ENCODE assay signal across 1 cellular context in the genomic region with DNA sequence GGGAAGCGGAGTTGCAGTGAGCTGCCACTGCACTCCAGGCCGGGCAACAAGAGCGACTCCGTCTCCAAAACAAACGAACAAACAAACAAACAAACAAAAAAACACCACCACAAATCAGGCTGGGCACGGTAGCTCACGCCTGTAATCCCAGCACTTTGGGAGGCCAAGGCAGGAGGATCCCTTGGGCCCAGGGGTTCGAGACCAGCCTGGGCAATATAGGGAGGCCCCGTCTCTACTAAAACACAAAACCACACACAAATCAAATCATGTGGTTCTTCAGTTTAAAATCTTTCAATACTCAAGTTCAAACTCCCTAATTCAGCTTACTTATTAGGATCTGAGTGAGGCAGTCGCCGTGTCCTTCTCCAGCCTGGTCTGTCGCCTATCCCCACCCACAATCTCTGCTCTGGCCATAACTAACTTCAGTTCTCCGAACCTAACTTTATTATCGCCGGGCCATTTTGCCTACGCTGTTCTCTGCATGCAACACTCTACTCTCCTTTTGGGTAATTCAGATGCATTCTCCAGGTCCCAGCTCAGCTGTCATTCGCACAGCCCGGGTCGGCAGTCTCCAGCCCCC.
A peak's percentile ranks its signal among the peaks of the same experiment; 100 is the strongest.
TF ChIP-seq lines count a peak whose summit lies in the region.

No MANE protein-coding gene starts in this region.

TF ChIP-seq in K562, 482 proteins besides CTCF, POLR2A, EP300 and RAD21 (continued from another document):
- 0 out of 2 replicates have a peak, but pooled peaks have one; percentile 50 for TF ChIP-seq ZFP91 (CRISPR knock-in tag; IDR thresholded peaks at IDR 0.05)
- TF ChIP-seq THAP7 (CRISPR knock-in tag; IDR thresholded peaks at IDR 0.05): no peak
- TF ChIP-seq CBX1 (IDR thresholded peaks at IDR 0.05; ENCODE audit: low read depth): 0 out of 2 replicates have a peak, but pooled peaks have one; percentile 32
- TF ChIP-seq ZFP30 (CRISPR knock-in tag; IDR thresholded peaks at IDR 0.05; ENCODE audit: borderline replicate concordance): no peak
- no peak for TF ChIP-seq MTF1 (CRISPR knock-in tag; IDR thresholded peaks at IDR 0.05; ENCODE audit: borderline replicate concordance)
- peak; percentile 95 for TF ChIP-seq SAP30 (IDR thresholded peaks at IDR 0.05; ENCODE audit: borderline replicate concordance, insufficient read depth, low read depth, low read length, poor library complexity, severe bottlenecking)
- TF ChIP-seq ZNF347 (CRISPR knock-in tag; IDR thresholded peaks at IDR 0.05; ENCODE audit: low read depth): no peak
- no peak for TF ChIP-seq ZFP1 (CRISPR knock-in tag; IDR thresholded peaks at IDR 0.05)
- TF ChIP-seq AFF4 (CRISPR knock-in tag; IDR thresholded peaks at IDR 0.05): peak; percentile 24; the same call in 1 of the 2 replicates
- TF ChIP-seq SLC30A9 (CRISPR knock-in tag; IDR thresholded peaks at IDR 0.05): no peak
- TF ChIP-seq TCF15 (CRISPR knock-in tag; IDR thresholded peaks at IDR 0.05): no peak
- 0 out of 2 replicates have a peak, but pooled peaks have one; percentile 26 for TF ChIP-seq FOXJ2 (tag; IDR thresholded peaks at IDR 0.05)
- TF ChIP-seq SMAD4 (CRISPR knock-in tag; conservative IDR thresholded peaks at IDR 0.05): no peak
- TF ChIP-seq CREB1 (IDR thresholded peaks at IDR 0.05): no peak
- TF ChIP-seq CREB1 (CRISPR knock-in tag; IDR thresholded peaks at IDR 0.05): no peak
- no peak for TF ChIP-seq ELF4 (CRISPR knock-in tag; IDR thresholded peaks at IDR 0.05)
- TF ChIP-seq ZNF79 (CRISPR knock-in tag; IDR thresholded peaks at IDR 0.05; ENCODE audit: low read depth): no peak
- TF ChIP-seq DLX4 (CRISPR knock-in tag; IDR thresholded peaks at IDR 0.05): no peak
- TF ChIP-seq FOXK1 (CRISPR knock-in tag; IDR thresholded peaks at IDR 0.05; ENCODE audit: borderline replicate concordance): 0 out of 2 replicates have a peak, but pooled peaks have one; percentile 47
- TF ChIP-seq SIN3B (IDR thresholded peaks at IDR 0.05; ENCODE audit: low read depth): no peak
- TF ChIP-seq, protein P1, sequence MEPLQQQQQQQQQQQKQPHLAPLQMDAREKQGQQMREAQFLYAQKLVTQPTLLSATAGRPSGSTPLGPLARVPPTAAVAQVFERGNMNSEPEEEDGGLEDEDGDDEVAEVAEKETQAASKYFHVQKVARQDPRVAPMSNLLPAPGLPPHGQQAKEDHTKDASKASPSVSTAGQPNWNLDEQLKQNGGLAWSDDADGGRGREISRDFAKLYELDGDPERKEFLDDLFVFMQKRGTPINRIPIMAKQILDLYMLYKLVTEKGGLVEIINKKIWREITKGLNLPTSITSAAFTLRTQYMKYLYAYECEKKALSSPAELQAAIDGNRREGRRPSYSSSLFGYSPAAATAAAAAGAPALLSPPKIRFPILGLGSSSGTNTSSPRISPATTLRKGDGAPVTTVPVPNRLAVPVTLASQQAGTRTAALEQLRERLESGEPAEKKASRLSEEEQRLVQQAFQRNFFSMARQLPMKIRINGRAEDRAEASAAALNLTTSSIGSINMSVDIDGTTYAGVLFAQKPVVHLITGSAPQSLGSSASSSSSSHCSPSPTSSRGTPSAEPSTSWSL (CRISPR knock-in tag; IDR thresholded peaks at IDR 0.05; ENCODE audit: borderline replicate concordance): no peak
- no peak for TF ChIP-seq NCOR1 (IDR thresholded peaks at IDR 0.05)
- TF ChIP-seq MLLT1 (IDR thresholded peaks at IDR 0.05): 0 out of 4 replicates have a peak, but pooled peaks of 1 of the 2 experiments have one; percentile 1
